In genomic region chr3:100260685-100261480, GRCh38 we compare ENCODE assay signal across 8 cellular contexts. TPM values are rescaled to one million over a fixed set of nuclear protein-coding genes. Genes with fewer than 3 reads are reported as not detected.
A peak's percentile ranks its signal among the peaks of the same experiment; 100 is the strongest.
DNase-seq lines count a peak whose midpoint lies in the region; ATAC-seq and TF ChIP-seq lines count a peak whose summit lies in the region.

TSS of gene TBC1D23 (plus strand) at chr3:100260992. CDS start at chr3:100261019, 27 bp downstream.

- no peak for TF ChIP-seq EP300 in transverse colon (IDR thresholded peaks at IDR 0.05; ENCODE audit: low read depth)

- peak; percentile 100 for ATAC-seq in HG02870 (IDR thresholded peaks at IDR 0.05; ENCODE audit: unreplicated experiment)

- H3K4ac ChIP-seq in trophoblast cell (ENCODE audit: low read depth, low read length) = peak within 1 kb of the TSS; percentile 83

- peak within 1 kb of the TSS; percentile 61 for H2AK5ac ChIP-seq in trophoblast cell (ENCODE audit: low read length)

- H3K27me3 ChIP-seq in adrenal gland (no peaks in the 10 kb centered on the region), trophoblast cell (ENCODE audit: insufficient read depth, low read length) (no peaks in the 10 kb centered on the region), transverse colon (no peaks in the 10 kb centered on the region)

- peak within 1 kb of the TSS; percentile 89 for H3K14ac ChIP-seq in trophoblast cell (ENCODE audit: low read length)

- H3K27ac ChIP-seq in adrenal gland (peak within 1 kb of the TSS; percentile 95 to 98 (median 97)), trophoblast cell (ENCODE audit: low read depth, low read length) (peak within 1 kb of the TSS; percentile 29), transverse colon (peak within 1 kb of the TSS; percentile 93 to 96 (median 95))

- H4K12ac ChIP-seq in trophoblast cell (ENCODE audit: low read depth, low read length) = peak within 1 kb of the TSS; percentile 73

- H3K9ac ChIP-seq in trophoblast cell (ENCODE audit: low read length) = peak within 1 kb of the TSS; percentile 95

- peak within 1 kb of the TSS; percentile 44 for H2BK5ac ChIP-seq in trophoblast cell (ENCODE audit: low read depth, low read length, poor library complexity)

- H3K79me1 ChIP-seq in trophoblast cell (ENCODE audit: low read length) = peaks cover 6% of the 10 kb centered on the region

- H3K4me1 ChIP-seq in adrenal gland (replicated peaks in 1 of 2) = peaks cover 12 to 31% of the 10 kb centered on the region in 2 donors
- H3K4me1 ChIP-seq in trophoblast cell (ENCODE audit: control insufficient read depth in 1 of 2, insufficient read depth in 2 of 2, low read length in 2 of 2) = peaks cover 0 to 5% of the 10 kb centered on the region in 2 experiments
- H3K4me1 ChIP-seq in transverse colon = peaks cover 23 to 57% (median 28%) of the 10 kb centered on the region in 4 donors

- TF ChIP-seq CTCF in GM13976 (IDR thresholded peaks at IDR 0.05; ENCODE audit: borderline replicate concordance, control extremely low read depth, extremely low read depth, insufficient read depth, missing control alignments) = no peak
- peak in 2 of 6 experiments; percentile 22 to 26 for TF ChIP-seq CTCF in adrenal gland (IDR thresholded peaks at IDR 0.05)
- peak in 1 of 5 experiments; percentile 8 for TF ChIP-seq CTCF in transverse colon (IDR thresholded peaks at IDR 0.05)

- no peaks in the 10 kb centered on the region for H3K36me3 ChIP-seq in adrenal gland (replicated peaks in 1 of 2)
- H3K36me3 ChIP-seq in trophoblast cell (ENCODE audit: control insufficient read depth in 1 of 2, insufficient read depth in 2 of 2, low read length in 2 of 2) = no peaks in the 10 kb centered on the region
- no peaks in the 10 kb centered on the region for H3K36me3 ChIP-seq in transverse colon

- peak; percentile 99 for DNase-seq in GM13976 (ENCODE audit: low spot score)
- DNase-seq in NCI-H146 (lab: John Stamatoyannopoulos, UW) = peak; percentile 98
- peak; percentile 93 to 100 (median 95) for DNase-seq in T-helper 1 cell
- DNase-seq in adrenal gland = peak; percentile 98 to 100 (median 99)
- peak; percentile 100 for DNase-seq in cardiac septum (ENCODE audit: low spot score)
- DNase-seq in trophoblast cell = peak; percentile 99 to 100
- peak; percentile 98 for DNase-seq in transverse colon

- H3K4me2 ChIP-seq in trophoblast cell (ENCODE audit: low read length) = peak within 1 kb of the TSS; percentile 77

- 0 to 3% (median 1%) methylated on average over 22 to 49 of the region's 49 CpGs for WGBS in adrenal gland, 4 donors
- no CpG with 5 or more reads among the region's 49 CpGs for WGBS in trophoblast cell (ENCODE audit: extremely low coverage, insufficient coverage, insufficient read length)
- 0 to 1% methylated on average over 8 to 43 of the region's 49 CpGs for WGBS in transverse colon (ENCODE audit: low coverage in 1 of 2), 2 donors

- H3K9me3 ChIP-seq in adrenal gland (replicated peaks in 1 of 3) (no peaks in the 10 kb centered on the region), trophoblast cell (ENCODE audit: insufficient read depth, low read depth, low read length) (no peaks in the 10 kb centered on the region), transverse colon (no peaks in the 10 kb centered on the region)

- intact Hi-C loops in adrenal gland (cut with DNase I) = no loop called here
- intact Hi-C loops in cardiac septum (cut with DNase I) = loop anchor here (5.0 kb wide), 1 partner anchor 444 kb away; the partner anchor contains the start of gene CMSS1
- intact Hi-C loops in transverse colon (cut with DNase I; ENCODE audit: low total_unique reads) = no loop called here

- in situ Hi-C loops in GM13976 (cut with MboI; ENCODE audit: low sequenced_read_pairs, unreplicated experiment) (no loop called here), transverse colon (cut with MboI; ENCODE audit: low pct_ligation_motif_present in 1 of 4, low pct_unique_long_range_greater_than_20kb in 1 of 4, low sequenced_read_pairs in 3 of 4) (loop anchor here in 1 of 4 donors (25.0 kb wide), 1 partner anchor 199 kb away; no protein-coding TSS in a partner anchor)

- H2BK12ac ChIP-seq in trophoblast cell (ENCODE audit: low read length) = no peak within 1 kb of the TSS

- peak within 1 kb of the TSS; percentile 45 for H2BK120ac ChIP-seq in trophoblast cell (ENCODE audit: insufficient read depth, low read length, poor library complexity)

- H3K4me3 ChIP-seq in adrenal gland (peak within 1 kb of the TSS; percentile 58 to 93 (median 92)), trophoblast cell (ENCODE audit: low read depth, low read length) (peak within 1 kb of the TSS; percentile 98), transverse colon (peak within 1 kb of the TSS; percentile 71 to 87 (median 76))

- peaks cover 4% of the 10 kb centered on the region for H3K79me2 ChIP-seq in trophoblast cell (ENCODE audit: control insufficient read depth, insufficient read depth, low read length, poor library complexity)

- peak within 1 kb of the TSS; percentile 56 for H3K18ac ChIP-seq in trophoblast cell (ENCODE audit: low read length)

- H2AFZ ChIP-seq in trophoblast cell (ENCODE audit: insufficient read depth, low read length, poor library complexity) = peak within 1 kb of the TSS; percentile 86

- TF ChIP-seq POLR2A in adrenal gland (IDR thresholded peaks at IDR 0.05) (peak; percentile 83 to 99), transverse colon (IDR thresholded peaks at IDR 0.05) (peak; percentile 97)

- H4K8ac ChIP-seq in trophoblast cell (ENCODE audit: low read depth, low read length) = peak within 1 kb of the TSS; percentile 97

- H4K91ac ChIP-seq in trophoblast cell (ENCODE audit: low read depth, low read length) = peak within 1 kb of the TSS; percentile 83

- no peak within 1 kb of the TSS for H3K23ac ChIP-seq in trophoblast cell (ENCODE audit: low read length)

RNA-seq across cellular contexts. Expression of gene TBC1D23, which starts in this region (rescaled TPM):
- total RNA-seq in adrenal gland (100 to 1,000 TPM in 2 of 8 donors, 10 to 100 TPM in 6; 19.8 to 117 (median 61.9) TPM), cardiac septum (35.1 TPM), transverse colon (10 to 100 TPM; 15.5 to 42.5 (median 34.5) TPM)
- polyA plus RNA-seq in adrenal gland = 10 to 100 TPM; 24.1 to 72.7 (median 24.2) TPM
- 21.9 and 23.1 TPM in 2 replicates for polyA plus RNA-seq in trophoblast cell (2013)

Comparison
In these comparisons a context has a peak if more than half of its experiments do, and no peak if none do; other contexts are left out.
1. Peak in every context shown above with its lines: DNase-seq, ATAC-seq, H3K4me3 ChIP-seq and H3K27ac ChIP-seq.
2. H3K27ac ChIP-seq: peak in every context shown above with its lines; median percentile 97 in adrenal gland; 95 in transverse colon; 29 in trophoblast cell.